ENCODE assay signal across 8 cellular contexts in genomic region chr11:3091846-3092602, GRCh38.
DNase-seq lines count a peak whose midpoint lies in the region; ATAC-seq lines count a peak whose summit lies in the region.

No MANE protein-coding gene starts in this region.

- no peak overlapping the region for H3K4me3 Mint-ChIP-seq in memory B cell

- H3K9me3 Mint-ChIP-seq in memory B cell, result no peaks in the 10 kb centered on the region

- H3K27me3 Mint-ChIP-seq in memory B cell, result peaks cover 31% of the 10 kb centered on the region

- DNase-seq in GDM1 (lab: John Stamatoyannopoulos, UW) (peak; percentile 35), NCI-H524 (lab: John Stamatoyannopoulos, UW) (peak; percentile 22 to 73), ecto neural progenitor cell (ENCODE audit: low spot score) (peak; percentile 89), memory B cell (ENCODE audit: low spot score in 2 of 2) (peak; percentile 76 to 82)
- peak; percentile 59 to 60 for DNase-seq in activated CD4-positive, alpha-beta T cell treated with anti-CD3 and anti-CD28 coated beads, Interleukin-2, amount 50 U/mL, for 4 hours
- DNase-seq in stimulated activated CD8-positive, alpha-beta memory T cell treated with anti-CD3 and anti-CD28 coated beads, Interleukin-2, amount 100 ng/mL, for 1 hour (ENCODE audit: low read depth in 2 of 2), result peak; percentile 45 to 48

- H3K4me1 Mint-ChIP-seq in memory B cell, result peaks cover 7% of the 10 kb centered on the region

- peak; percentile 62 for ATAC-seq in HG02852 (IDR thresholded peaks at IDR 0.05; ENCODE audit: unreplicated experiment)
- ATAC-seq in memory B cell (ENCODE audit: low read depth), result peak; percentile 94
- ATAC-seq in HG02623 (IDR thresholded peaks at IDR 0.05; ENCODE audit: unreplicated experiment), result no peak

- peaks cover 2% of the 10 kb centered on the region for H3K36me3 Mint-ChIP-seq in memory B cell

- no peak overlapping the region for H3K27ac Mint-ChIP-seq in memory B cell

Comparison
In these comparisons a context has a peak if more than half of its experiments do, and no peak if none do; other contexts are left out.
1. DNase-seq: peak in every context shown above with its lines; median percentile 89 in ecto neural progenitor cell; 79 in memory B cell; 60 in activated CD4-positive, alpha-beta T cell treated with anti-CD3 and anti-CD28 coated beads, Interleukin-2, amount 50 U/mL, for 4 hours; 48 in NCI-H524; 46 in stimulated activated CD8-positive, alpha-beta memory T cell treated with anti-CD3 and anti-CD28 coated beads, Interleukin-2, amount 100 ng/mL, for 1 hour; 35 in GDM1.